18 cellular contexts compared by ENCODE assay signal in genomic region chr11:78193806-78194205, GRCh38. TPM values are rescaled to one million over a fixed set of nuclear protein-coding genes. Genes with fewer than 3 reads are reported as not detected.
A peak's percentile ranks its signal among the peaks of the same experiment; 100 is the strongest.
DNase-seq lines count a peak whose midpoint lies in the region; ATAC-seq and TF ChIP-seq lines count a peak whose summit lies in the region.
"Had no signal": no experiment of that assay in that cellular context is flagged by ENCODE, and none has a peak within 500 bp of the region (broad histone marks: within the 10 kb centered on the region; RNA-seq: fewer than 3 reads in every experiment).

No MANE protein-coding gene starts in this region.

- no peaks in the 10 kb centered on the region for H3F3A ChIP-seq in neural progenitor cell (ENCODE audit: low read depth)

- H3K79me2 ChIP-seq in osteoblast (ENCODE audit: insufficient read depth, low read length), result peaks cover 86% of the 10 kb centered on the region
- no peaks in the 10 kb centered on the region for H3K79me2 ChIP-seq in neural progenitor cell (ENCODE audit: low read depth)

- peaks cover 48 to 69% (median 60%) of the 10 kb centered on the region in 10 experiments for H3K4me1 ChIP-seq in BLaER1 treated with 17β-estradiol and CSF1 and Interleukin-3, amounts not matched to agents 10 nM and 100 nM
- H3K4me1 ChIP-seq in osteoblast (ENCODE audit: insufficient read depth, low read length), result peaks cover 28% of the 10 kb centered on the region
- peaks cover 8% of the 10 kb centered on the region for H3K4me1 ChIP-seq in neural progenitor cell

- peak overlapping the region in 9 of 11 experiments; percentile 32 to 99 (median 65); a peak in 16 of 22 replicates for H3K4me2 ChIP-seq in BLaER1 treated with 17β-estradiol and CSF1 and Interleukin-3, amounts not matched to agents 10 nM and 100 nM
- no peak overlapping the region for H3K4me2 ChIP-seq in osteoblast (ENCODE audit: insufficient read depth, low read length)
- no peak overlapping the region for H3K4me2 ChIP-seq in neural progenitor cell

- H3K9me3 ChIP-seq in BLaER1 treated with 17β-estradiol and CSF1 and Interleukin-3, amounts not matched to agents 10 nM and 100 nM (replicated peaks in 1 of 11), result no peaks in the 10 kb centered on the region
- H3K9me3 ChIP-seq in osteoblast (ENCODE audit: low read depth, low read length) (no peaks in the 10 kb centered on the region), neural progenitor cell (ENCODE audit: low read depth) (no peaks in the 10 kb centered on the region)

- no peaks in the 10 kb centered on the region for H3K9me3 Mint-ChIP-seq in activated CD4-positive, alpha-beta T cell treated with anti-CD3 and anti-CD28 coated beads, Interleukin-2, amount 10 ng/mL, durations not matched to agents 24 days and 14 days
- H3K9me3 Mint-ChIP-seq in central memory CD8-positive, alpha-beta T cell, result no peaks in the 10 kb centered on the region
- H3K9me3 Mint-ChIP-seq in chondrocyte (ENCODE audit: low read depth), result no peaks in the 10 kb centered on the region
- H3K9me3 Mint-ChIP-seq in neural progenitor cell, result no peaks in the 10 kb centered on the region

- H3K36me3 Mint-ChIP-seq in activated CD4-positive, alpha-beta T cell treated with anti-CD3 and anti-CD28 coated beads, Interleukin-2, amount 10 ng/mL, durations not matched to agents 24 days and 14 days (ENCODE audit: low read depth), result peaks cover 24% of the 10 kb centered on the region
- no peaks in the 10 kb centered on the region for H3K36me3 Mint-ChIP-seq in central memory CD8-positive, alpha-beta T cell (ENCODE audit: insufficient read depth)
- peaks cover 8% of the 10 kb centered on the region for H3K36me3 Mint-ChIP-seq in chondrocyte (ENCODE audit: low read depth)
- H3K36me3 Mint-ChIP-seq in neural progenitor cell, result peaks cover 2% of the 10 kb centered on the region

- no peak for DNase-seq in activated CD4-positive, alpha-beta T cell treated with anti-CD3 and anti-CD28 coated beads, Interleukin-2, amount 10 ng/mL, durations not matched to agents 24 days and 14 days
- no peak for DNase-seq in activated CD4-positive, alpha-beta T cell treated with anti-CD3 and anti-CD28 coated beads for 1 hour
- DNase-seq in central memory CD8-positive, alpha-beta T cell (ENCODE audit: low spot score in 2 of 2), result no peak
- DNase-seq in osteoblast (ENCODE audit: insufficient read length, low spot score, missing footprints), result peak; percentile 27
- DNase-seq in chondrocyte (ENCODE audit: low spot score), result no peak
- no peak for DNase-seq in NAMALWA (ENCODE audit: low spot score)
- no peak for DNase-seq in neural progenitor cell (ENCODE audit: low spot score)
- DNase-seq: 8988T; GDM1; GM23248; HCEC 1CT; NCI-H1105 treated with DMSO at 0.1 percent for 48 hours; NCI-H1694 treated with DMSO at 0.1 percent for 48 hours; NCI-H446; NK-92 treated with Interleukin-12 subunit alpha and Interleukin-12 subunit beta, amount 100 ng/mL, for 24 hours; RPMI8226 had no signal

- H3K4me3 Mint-ChIP-seq in activated CD4-positive, alpha-beta T cell treated with anti-CD3 and anti-CD28 coated beads, Interleukin-2, amount 10 ng/mL, durations not matched to agents 24 days and 14 days, result no peak overlapping the region
- no peak overlapping the region for H3K4me3 Mint-ChIP-seq in central memory CD8-positive, alpha-beta T cell
- H3K4me3 Mint-ChIP-seq in chondrocyte (ENCODE audit: unreplicated experiment) (no peak overlapping the region), neural progenitor cell (no peak overlapping the region)

- no peak for ATAC-seq in central memory CD8-positive, alpha-beta T cell (replicated peaks; ENCODE audit: extremely low read depth, poor library complexity, severe bottlenecking)
- ATAC-seq: GM12878 had no signal

- TF ChIP-seq CTCF in osteoblast (IDR thresholded peaks at IDR 0.05; ENCODE audit: extremely low read depth, low read depth, low read length) (no peak), chondrocyte (IDR thresholded peaks at IDR 0.05) (no peak), neural progenitor cell (IDR thresholded peaks at IDR 0.05) (no peak)

- H3K27me3 Mint-ChIP-seq in activated CD4-positive, alpha-beta T cell treated with anti-CD3 and anti-CD28 coated beads, Interleukin-2, amount 10 ng/mL, durations not matched to agents 24 days and 14 days, result no peaks in the 10 kb centered on the region
- no peaks in the 10 kb centered on the region for H3K27me3 Mint-ChIP-seq in central memory CD8-positive, alpha-beta T cell
- H3K27me3 Mint-ChIP-seq in chondrocyte (ENCODE audit: low read depth) (no peaks in the 10 kb centered on the region), neural progenitor cell (ENCODE audit: insufficient read depth, low read depth) (peaks cover under 1% of the 10 kb centered on the region)

- peaks cover 0 to 79% (median 0%) of the 10 kb centered on the region in 11 experiments; a peak in 7 of 22 replicates for H4K20me1 ChIP-seq in BLaER1 treated with 17β-estradiol and CSF1 and Interleukin-3, amounts not matched to agents 10 nM and 100 nM
- H4K20me1 ChIP-seq in osteoblast (ENCODE audit: insufficient read depth, low read length) (peaks cover 55% of the 10 kb centered on the region), neural progenitor cell (ENCODE audit: low read depth) (no peaks in the 10 kb centered on the region)

- H3K27ac Mint-ChIP-seq in activated CD4-positive, alpha-beta T cell treated with anti-CD3 and anti-CD28 coated beads, Interleukin-2, amount 10 ng/mL, durations not matched to agents 24 days and 14 days, result peak overlapping the region; percentile 70
- peak overlapping the region; percentile 7 for H3K27ac Mint-ChIP-seq in central memory CD8-positive, alpha-beta T cell (ENCODE audit: low read depth)
- H3K27ac Mint-ChIP-seq in chondrocyte (ENCODE audit: unreplicated experiment), result no peak overlapping the region
- no peak overlapping the region for H3K27ac Mint-ChIP-seq in neural progenitor cell

- peaks cover 60% of the 10 kb centered on the region for H3K4me1 Mint-ChIP-seq in activated CD4-positive, alpha-beta T cell treated with anti-CD3 and anti-CD28 coated beads, Interleukin-2, amount 10 ng/mL, durations not matched to agents 24 days and 14 days
- H3K4me1 Mint-ChIP-seq in central memory CD8-positive, alpha-beta T cell, result peaks cover 37% of the 10 kb centered on the region
- peaks cover 40% of the 10 kb centered on the region for H3K4me1 Mint-ChIP-seq in chondrocyte (ENCODE audit: low read depth)
- peaks cover 42% of the 10 kb centered on the region for H3K4me1 Mint-ChIP-seq in neural progenitor cell

- peak overlapping the region in 1 of 11 experiments; percentile 42; a peak in 1 of 22 replicates for H3K9ac ChIP-seq in BLaER1 treated with 17β-estradiol and CSF1 and Interleukin-3, amounts not matched to agents 10 nM and 100 nM
- no peak overlapping the region for H3K9ac ChIP-seq in neural progenitor cell
- H3K9ac ChIP-seq: GM23248 had no signal

- H3K36me3 ChIP-seq in BLaER1 treated with 17β-estradiol and CSF1 and Interleukin-3, amounts not matched to agents 10 nM and 100 nM, result peaks cover 0 to 49% (median 0%) of the 10 kb centered on the region in 11 experiments; a peak in 11 of 22 replicates
- peaks cover 16% of the 10 kb centered on the region for H3K36me3 ChIP-seq in osteoblast (ENCODE audit: insufficient read depth, low read length)
- H3K36me3 ChIP-seq in neural progenitor cell, result no peaks in the 10 kb centered on the region

- H2AFZ ChIP-seq in osteoblast (ENCODE audit: low read length) (no peak overlapping the region), neural progenitor cell (replicated peaks) (no peak overlapping the region)
- H2AFZ ChIP-seq: GM23248 had no signal

- no peak overlapping the region for H3K4me3 ChIP-seq in BLaER1 treated with 17β-estradiol and CSF1 and Interleukin-3, amounts not matched to agents 10 nM and 100 nM
- H3K4me3 ChIP-seq in osteoblast (ENCODE audit: insufficient read depth, low read length) (no peak overlapping the region), neural progenitor cell (no peak overlapping the region)
- H3K4me3 ChIP-seq: GM12878, GM23248 had no signal

- peak overlapping the region in 6 of 11 experiments; percentile 14 to 62 (median 48); a peak in 7 of 22 replicates for H3K27ac ChIP-seq in BLaER1 treated with 17β-estradiol and CSF1 and Interleukin-3, amounts not matched to agents 10 nM and 100 nM
- no peak overlapping the region for H3K27ac ChIP-seq in osteoblast (ENCODE audit: low read depth, low read length)
- no peak overlapping the region for H3K27ac ChIP-seq in neural progenitor cell

- no peaks in the 10 kb centered on the region for H3K27me3 ChIP-seq in BLaER1 treated with 17β-estradiol and CSF1 and Interleukin-3, amounts not matched to agents 10 nM and 100 nM
- H3K27me3 ChIP-seq in osteoblast (ENCODE audit: insufficient read depth, low read length), result no peaks in the 10 kb centered on the region
- no peaks in the 10 kb centered on the region for H3K27me3 ChIP-seq in neural progenitor cell

- intact Hi-C loops in activated CD4-positive, alpha-beta T cell treated with anti-CD3 and anti-CD28 coated beads, Interleukin-2, amount 10 ng/mL, durations not matched to agents 24 days and 14 days (cut with micrococcal nuclease), result loop anchor here (1.0 kb wide), 1 partner anchor 8 kb away; no protein-coding TSS in a partner anchor

RNA-seq across cellular contexts. Expression of gene USP35, which starts 5.1 kb away (rescaled TPM):
- 10.4 and 13.1 TPM in 2 replicates for total RNA-seq in activated CD4-positive, alpha-beta T cell treated with anti-CD3 and anti-CD28 coated beads, Interleukin-2, amount 10 ng/mL, durations not matched to agents 24 days and 14 days
- total RNA-seq in osteoblast (21.4 and 26.2 TPM in 2 replicates), chondrocyte (14.0 to 14.5 TPM (median 14.0 TPM) in 3 replicates), neural progenitor cell (ENCODE audit: low replicate concordance) (4.2 and 12.5 TPM in 2 replicates)

RNA-seq across cellular contexts. Expression of gene KCTD21, which starts 5.4 kb away (rescaled TPM):
- total RNA-seq in activated CD4-positive, alpha-beta T cell treated with anti-CD3 and anti-CD28 coated beads, Interleukin-2, amount 10 ng/mL, durations not matched to agents 24 days and 14 days, result 11.7 and 12.0 TPM in 2 replicates
- total RNA-seq in osteoblast (14.5 and 15.0 TPM in 2 replicates), chondrocyte (12.6 to 15.2 TPM (median 14.7 TPM) in 3 replicates), neural progenitor cell (ENCODE audit: low replicate concordance) (0.90 and 2.3 TPM in 2 replicates)

RNA-seq across cellular contexts. Expression of gene ALG8, which starts 54.4 kb away (rescaled TPM):
- 60.9 and 61.7 TPM in 2 replicates for total RNA-seq in activated CD4-positive, alpha-beta T cell treated with anti-CD3 and anti-CD28 coated beads, Interleukin-2, amount 10 ng/mL, durations not matched to agents 24 days and 14 days
- total RNA-seq in osteoblast, result 38.4 and 46.6 TPM in 2 replicates
- 28.7 to 48.5 TPM (median 30.1 TPM) in 3 replicates for total RNA-seq in chondrocyte
- 73.2 and 117 TPM in 2 replicates for total RNA-seq in neural progenitor cell (ENCODE audit: low replicate concordance)

Comparison
In these comparisons a context has a peak if more than half of its experiments do, and no peak if none do; other contexts are left out.
1. H3K27ac Mint-ChIP-seq: peak in activated CD4-positive, alpha-beta T cell treated with anti-CD3 and anti-CD28 coated beads, Interleukin-2, amount 10 ng/mL, durations not matched to agents 24 days and 14 days (single experiment) and central memory CD8-positive, alpha-beta T cell (single experiment); none in chondrocyte (single experiment) and neural progenitor cell (single experiment).
2. H3K27ac ChIP-seq: peak in BLaER1 treated with 17β-estradiol and CSF1 and Interleukin-3, amounts not matched to agents 10 nM and 100 nM (6 of 11); none in osteoblast (single experiment) and neural progenitor cell (single experiment).
3. H3K4me2 ChIP-seq: peak in BLaER1 treated with 17β-estradiol and CSF1 and Interleukin-3, amounts not matched to agents 10 nM and 100 nM (9 of 11); none in osteoblast (single experiment) and neural progenitor cell (single experiment).